In genomic region chr16:51825740-51826139, GRCh38 we compare ENCODE assay signal across 17 cellular contexts.
A peak's percentile ranks its signal among the peaks of the same experiment; 100 is the strongest.
DNase-seq lines count a peak whose midpoint lies in the region; ATAC-seq and TF ChIP-seq lines count a peak whose summit lies in the region.
"Had no signal": no experiment of that assay in that cellular context is flagged by ENCODE, and none has a peak within 500 bp of the region (broad histone marks: within the 10 kb centered on the region; RNA-seq: fewer than 3 reads in every experiment).

No MANE protein-coding gene starts in this region.

- no peaks in the 10 kb centered on the region for H3K79me2 ChIP-seq in Karpas-422 (ENCODE audit: low read length)

- H3K4me1 ChIP-seq in foreskin keratinocyte (no peaks in the 10 kb centered on the region), Karpas-422 (ENCODE audit: low read length) (no peaks in the 10 kb centered on the region)
- H3K4me1 ChIP-seq: HAP-1 had no signal

- no peak overlapping the region for H3K9ac ChIP-seq in Karpas-422 (ENCODE audit: low read length)
- H3K9ac ChIP-seq: BLaER1 treated with 17β-estradiol and CSF1 and Interleukin-3, amounts not matched to agents 10 nM and 100 nM had no signal

- peak; percentile 21 for ATAC-seq in foreskin keratinocyte

- DNase-seq in HCEC 1CT (peak; percentile 59), NCI-H526 treated with DMSO at 0.1 percent for 48 hours (lab: John Stamatoyannopoulos, UW) (peak; percentile 19), foreskin keratinocyte (no peak), Karpas-422 (no peak), NCI-H2107 (lab: John Stamatoyannopoulos, UW) (no peak), AG20443 (ENCODE audit: low spot score) (no peak)
- DNase-seq: AML-193; BE2C; CD4-positive, alpha-beta T cell; CD8-positive, alpha-beta memory T cell; DMS 273 treated with DMSO at 0.1 percent for 48 hours; DMS79; EL; GF-D8; GOT3 had no signal

- H3K9me2 ChIP-seq in Karpas-422 (replicated peaks; ENCODE audit: insufficient read depth, low read length): no peaks in the 10 kb centered on the region

- H3K27ac ChIP-seq in foreskin keratinocyte: no peak overlapping the region
- no peak overlapping the region for H3K27ac ChIP-seq in Karpas-422 (ENCODE audit: low read length)
- H3K27ac ChIP-seq: BLaER1 treated with 17β-estradiol and CSF1 and Interleukin-3, amounts not matched to agents 10 nM and 100 nM had no signal

- H3K4me2 ChIP-seq in Karpas-422 (ENCODE audit: low read depth, low read length, poor library complexity, severe bottlenecking): no peak overlapping the region
- H3K4me2 ChIP-seq: BLaER1 treated with 17β-estradiol and CSF1 and Interleukin-3, amounts not matched to agents 10 nM and 100 nM had no signal

- no peaks in the 10 kb centered on the region for H3K9me3 ChIP-seq in Karpas-422 (ENCODE audit: low read length)
- H3K9me3 ChIP-seq: BE2C; BLaER1 treated with 17β-estradiol and CSF1 and Interleukin-3, amounts not matched to agents 10 nM and 100 nM; HAP-1 had no signal

- H3K4me3 ChIP-seq in Karpas-422 (ENCODE audit: low read length): no peak overlapping the region
- H3K4me3 ChIP-seq: BLaER1 treated with 17β-estradiol and CSF1 and Interleukin-3, amounts not matched to agents 10 nM and 100 nM; HAP-1 had no signal

- no peaks in the 10 kb centered on the region for H3K36me3 ChIP-seq in Karpas-422 (ENCODE audit: insufficient read depth, low read length)
- H3K36me3 ChIP-seq: BE2C; BLaER1 treated with 17β-estradiol and CSF1 and Interleukin-3, amounts not matched to agents 10 nM and 100 nM; HAP-1 had no signal

- H4K20me1 ChIP-seq in Karpas-422 (ENCODE audit: insufficient read depth, low read depth, low read length): no peaks in the 10 kb centered on the region
- H4K20me1 ChIP-seq: BLaER1 treated with 17β-estradiol and CSF1 and Interleukin-3, amounts not matched to agents 10 nM and 100 nM had no signal

- no peak overlapping the region for H2AFZ ChIP-seq in Karpas-422 (ENCODE audit: low read length)

- H3K27me3 ChIP-seq in foreskin keratinocyte: peaks cover 9% of the 10 kb centered on the region
- no peaks in the 10 kb centered on the region for H3K27me3 ChIP-seq in Karpas-422 (ENCODE audit: low read length)
- H3K27me3 ChIP-seq: BE2C; BLaER1 treated with 17β-estradiol and CSF1 and Interleukin-3, amounts not matched to agents 10 nM and 100 nM had no signal

- TF ChIP-seq CTCF in foreskin keratinocyte (conservative IDR thresholded peaks at IDR 0.05): no peak

Comparison
In these comparisons a context has a peak if more than half of its experiments do, and no peak if none do; other contexts are left out.
1. DNase-seq: peak in HCEC 1CT (single experiment) and NCI-H526 treated with DMSO at 0.1 percent for 48 hours (single experiment); none in foreskin keratinocyte (0 of 2), Karpas-422 (single experiment), NCI-H2107 (single experiment) and AG20443 (single experiment).